29 cellular contexts compared by ENCODE assay signal in genomic region chr11:120786206-120786735, GRCh38.
"Had no signal": no experiment of that assay in that cellular context is flagged by ENCODE, and none has a peak within 500 bp of the region (broad histone marks: within the 10 kb centered on the region; RNA-seq: fewer than 3 reads in every experiment).

No MANE protein-coding gene starts in this region.

- DNase-seq: cerebellar nuclear complex; cortex of kidney; dorsolateral prefrontal cortex; effector CD8-positive, alpha-beta T cell; foreskin keratinocyte; heart right ventricle; hippocampal formation; kidney glomerular epithelial cell; left colon; left ventricle myocardium superior; lower lobe of right lung; naive thymus-derived CD8-positive, alpha-beta T cell; nephron progenitor cell; occipital lobe; pancreas; retina; right lobe of liver; stimulated activated CD4-positive, alpha-beta T cell treated with anti-CD3 and anti-CD28 coated beads, Interleukin-12 subunit alpha, Interleukin-12 subunit beta, amount 100 ng/mL, for 4 hours; stimulated activated CD4-positive, alpha-beta T cell treated with anti-CD3 and anti-CD28 coated beads, Interleukin-1b, Interleukin-23, amount 100 ng/mL, for 48 hours; stimulated activated CD4-positive, alpha-beta T cell treated with anti-CD3 and anti-CD28 coated beads, Interleukin-4, amount 100 ng/mL, for 1 hour; stimulated activated CD8-positive, alpha-beta memory T cell treated with anti-CD3 and anti-CD28 coated beads, Interleukin-4, amount 100 ng/mL, for 48 hours; stimulated activated naive CD4-positive, alpha-beta T cell; stimulated activated naive CD8-positive, alpha-beta T cell treated with anti-CD3 and anti-CD28 coated beads, Interleukin-15, amount 100 ng/mL, for 72 hours; transverse colon; upper lobe of right lung had no signal

- H3K27ac ChIP-seq: dorsolateral prefrontal cortex, esophagus muscularis mucosa, foreskin keratinocyte, gastroesophageal sphincter, heart right ventricle, lower lobe of right lung, pancreas, right lobe of liver, suprapubic skin, transverse colon, upper lobe of right lung had no signal

- ATAC-seq: foreskin keratinocyte; gastroesophageal sphincter; heart right ventricle; left colon; left ventricle myocardium superior; lower lobe of right lung; naive thymus-derived CD8-positive, alpha-beta T cell; pancreas; right lobe of liver; stimulated activated naive CD8-positive, alpha-beta T cell treated with anti-CD3 and anti-CD28 coated beads, Interleukin-15, amount 100 ng/mL, for 72 hours; upper lobe of right lung had no signal

- H3K36me3 ChIP-seq: esophagus muscularis mucosa, gastroesophageal sphincter, heart right ventricle, lower lobe of right lung, pancreas, right lobe of liver, suprapubic skin, transverse colon, upper lobe of right lung had no signal

- H3K4me1 ChIP-seq: esophagus muscularis mucosa, foreskin keratinocyte, gastroesophageal sphincter, heart right ventricle, lower lobe of right lung, pancreas, right lobe of liver, suprapubic skin, transverse colon, upper lobe of right lung had no signal

- H3K9me3 ChIP-seq: esophagus muscularis mucosa, lower lobe of right lung, pancreas, right lobe of liver, suprapubic skin, transverse colon, upper lobe of right lung had no signal

- H3K27me3 ChIP-seq: right lobe of liver had no signal

- H3K4me3 ChIP-seq: dorsolateral prefrontal cortex, esophagus muscularis mucosa, gastroesophageal sphincter, heart right ventricle, lower lobe of right lung, pancreas, right lobe of liver, smooth muscle cell, suprapubic skin, transverse colon, upper lobe of right lung had no signal
